Comparison of ENCODE assay signal across 2 cellular contexts in genomic region chr15:58334803-58335202, GRCh38.
TF ChIP-seq lines count a peak whose summit lies in the region.

No MANE protein-coding gene starts in this region.

TF ChIP-seq in IMR-90, 13 proteins besides CTCF, POLR2A, EP300 and RAD21:
- TF ChIP-seq MXI1 (IDR thresholded peaks at IDR 0.05; ENCODE audit: borderline replicate concordance, low read depth, low read length) (no peak), CHD1 (IDR thresholded peaks at IDR 0.05; ENCODE audit: low read depth, low read length) (no peak), NFE2L2 (IDR thresholded peaks at IDR 0.05; ENCODE audit: low read depth, low read length) (no peak), FOS (IDR thresholded peaks at IDR 0.05; ENCODE audit: low read depth, low read length) (no peak), USF2 (IDR thresholded peaks at IDR 0.05; ENCODE audit: low read depth, low read length) (no peak), BHLHE40 (IDR thresholded peaks at IDR 0.05; ENCODE audit: low read depth, low read length) (no peak), CEBPB (IDR thresholded peaks at IDR 0.05; ENCODE audit: low read depth, low read length) (no peak), MAZ (IDR thresholded peaks at IDR 0.05; ENCODE audit: borderline replicate concordance, low read depth, low read length) (no peak), RFX5 (IDR thresholded peaks at IDR 0.05; ENCODE audit: low read depth, low read length) (no peak), MAFK (IDR thresholded peaks at IDR 0.05; ENCODE audit: low read depth, low read length) (no peak), ELK1 (IDR thresholded peaks at IDR 0.05; ENCODE audit: borderline replicate concordance, low read depth, low read length) (no peak), SMC3 (IDR thresholded peaks at IDR 0.05; ENCODE audit: low read depth, low read length) (no peak), RCOR1 (IDR thresholded peaks at IDR 0.05; ENCODE audit: insufficient replicate concordance, low read length) (no peak)

TF ChIP-seq in K562, 482 proteins besides CTCF, POLR2A, EP300 and RAD21:
- TF ChIP-seq CREB5 (CRISPR knock-in tag; IDR thresholded peaks at IDR 0.05): no peak
- TF ChIP-seq POLR3G (IDR thresholded peaks at IDR 0.05; ENCODE audit: extremely low read depth, insufficient read length, insufficient replicate concordance): no peak
- no peak for TF ChIP-seq BDP1 (IDR thresholded peaks at IDR 0.05; ENCODE audit: insufficient read depth, insufficient read length)
- TF ChIP-seq HOXB6 (CRISPR knock-in tag; IDR thresholded peaks at IDR 0.05; ENCODE audit: borderline replicate concordance): no peak
- no peak for TF ChIP-seq ZNF583 (CRISPR knock-in tag; IDR thresholded peaks at IDR 0.05)
- TF ChIP-seq EWSR1 (IDR thresholded peaks at IDR 0.05; ENCODE audit: borderline replicate concordance, low read depth, partially characterized antibody): no peak
- TF ChIP-seq ZBTB9 (CRISPR knock-in tag; IDR thresholded peaks at IDR 0.05): no peak
- TF ChIP-seq ZBTB34 (CRISPR knock-in tag; IDR thresholded peaks at IDR 0.05): no peak
- TF ChIP-seq MYNN (IDR thresholded peaks at IDR 0.05): no peak
- no peak for TF ChIP-seq MYNN (CRISPR knock-in tag; IDR thresholded peaks at IDR 0.05)
- no peak for TF ChIP-seq THAP12 (CRISPR knock-in tag; IDR thresholded peaks at IDR 0.05)
